Comparison of ENCODE assay signal across 28 cellular contexts in the genomic region with DNA sequence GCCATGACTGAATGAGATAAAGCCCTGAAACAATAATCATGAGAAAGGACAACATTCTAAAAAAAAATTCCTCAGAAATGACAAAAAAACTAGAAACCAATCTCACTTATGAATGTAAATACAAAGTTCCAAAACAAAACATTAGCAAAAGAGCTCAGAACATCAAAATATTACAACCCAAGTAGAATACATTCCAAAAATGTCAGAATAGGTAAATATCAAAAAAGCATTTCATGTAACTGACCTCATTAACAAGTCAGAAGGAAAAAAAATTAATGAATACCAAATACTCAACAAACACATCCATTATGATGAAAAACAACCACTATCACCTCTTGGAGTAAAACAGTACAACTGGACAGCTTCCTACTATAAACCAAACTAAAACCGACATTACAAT.
"Had no signal": no experiment of that assay in that cellular context is flagged by ENCODE, and none has a peak within 500 bp of the region (broad histone marks: within the 10 kb centered on the region; RNA-seq: fewer than 3 reads in every experiment).

No MANE protein-coding gene starts in this region.

- H3K27me3 ChIP-seq: ascending aorta, body of pancreas, MG63, Peyer's patch, SJSA1 had no signal

- H3K27me3 Mint-ChIP-seq: activated CD8-positive, alpha-beta T cell treated with anti-CD3 and anti-CD28 coated beads for 36 hours; activated naive CD4-positive, alpha-beta T cell treated with anti-CD3 and anti-CD28 coated beads, Interleukin-2, amount 10 ng/mL, durations not matched to agents 7 days and 5 days; activated naive CD8-positive, alpha-beta T cell treated with anti-CD3 and anti-CD28 coated beads, Interleukin-2, amount 10 ng/mL, durations not matched to agents 7 days and 5 days had no signal

- H3K4me1 ChIP-seq: SJSA1 had no signal

- H3K36me3 ChIP-seq: ascending aorta, MG63, Peyer's patch, SJSA1 had no signal

- H3K4me3 ChIP-seq: ascending aorta, body of pancreas, MG63, Peyer's patch, SJSA1 had no signal

- H3K9me3 Mint-ChIP-seq: activated CD8-positive, alpha-beta T cell treated with anti-CD3 and anti-CD28 coated beads for 36 hours; activated naive CD4-positive, alpha-beta T cell treated with anti-CD3 and anti-CD28 coated beads, Interleukin-2, amount 10 ng/mL, durations not matched to agents 7 days and 5 days; activated naive CD8-positive, alpha-beta T cell treated with anti-CD3 and anti-CD28 coated beads, Interleukin-2, amount 10 ng/mL, durations not matched to agents 7 days and 5 days; activated T-cell treated with anti-CD3 and anti-CD28 coated beads, Interleukin-2, amount 50 U/mL, for 72 hours; activated T-helper 2 cell treated with anti-CD3 and anti-CD28 coated beads, Interferon-gamma antibody, Interleukin-2, Interleukin-4, amounts not matched to agents 10 μg/mL and 5 μg/mL and 100 μg/mL, durations not matched to agents 14 hours and 24 hours and 36 hours; T-helper 1 cell treated with Interleukin-12 subunit alpha and Interleukin-12 subunit beta and Interleukin-4 antibody, amounts not matched to agents 30 μg/mL and 1 μg/mL, for 36 hours had no signal

- DNase-seq: activated CD4-positive, alpha-beta T cell treated with anti-CD3 and anti-CD28 coated beads for 4 hours; activated CD8-positive, alpha-beta memory T cell treated with anti-CD3 and anti-CD28 coated beads, Interleukin-2, amount 50 U/mL, for 4 hours; activated CD8-positive, alpha-beta T cell treated with anti-CD3 and anti-CD28 coated beads for 36 hours; activated gamma-delta T cell treated with Interleukin-2 at 50 U/mL for 16 hours; activated naive CD4-positive, alpha-beta T cell treated with anti-CD3 and anti-CD28 coated beads, Interleukin-2, amount 10 ng/mL, durations not matched to agents 7 days and 5 days; activated naive CD8-positive, alpha-beta T cell treated with anti-CD3 and anti-CD28 coated beads, Interleukin-2, amount 10 ng/mL, durations not matched to agents 7 days and 5 days; activated T-cell treated with anti-CD3 and anti-CD28 coated beads, Interleukin-2, amount 50 U/mL, for 72 hours; amniotic stem cell; MG63; NCI-H1092 treated with DMSO at 0.1 percent for 48 hours; NCI-H1417 treated with DMSO at 0.1 percent for 48 hours; NCI-H1694; NCI-H2029 treated with DMSO at 0.1 percent for 48 hours; NCI-H345; NCI-H510A; NCI-H82; OCI-M1; Peyer's patch; SHP77; SW 1271 had no signal

- H3K27ac ChIP-seq: ascending aorta, body of pancreas, Peyer's patch, RWPE1, SJSA1 had no signal

- H3K27ac Mint-ChIP-seq: activated CD8-positive, alpha-beta T cell treated with anti-CD3 and anti-CD28 coated beads for 36 hours; activated naive CD4-positive, alpha-beta T cell treated with anti-CD3 and anti-CD28 coated beads, Interleukin-2, amount 10 ng/mL, durations not matched to agents 7 days and 5 days; activated naive CD8-positive, alpha-beta T cell treated with anti-CD3 and anti-CD28 coated beads, Interleukin-2, amount 10 ng/mL, durations not matched to agents 7 days and 5 days; activated T-cell treated with anti-CD3 and anti-CD28 coated beads, Interleukin-2, amount 50 U/mL, for 72 hours; activated T-helper 2 cell treated with anti-CD3 and anti-CD28 coated beads, Interferon-gamma antibody, Interleukin-2, Interleukin-4, amounts not matched to agents 10 μg/mL and 5 μg/mL and 100 μg/mL, durations not matched to agents 14 hours and 24 hours and 36 hours; T-helper 1 cell treated with Interleukin-12 subunit alpha and Interleukin-12 subunit beta and Interleukin-4 antibody, amounts not matched to agents 30 μg/mL and 1 μg/mL, for 36 hours had no signal

- ATAC-seq: activated CD4-positive, CD25-positive, alpha-beta regulatory T cell treated with anti-CD3 and anti-CD28 coated beads, Interleukin-2, amount 50 U/mL, for 24 hours; activated CD8-positive, alpha-beta T cell treated with anti-CD3 and anti-CD28 coated beads for 36 hours; activated T-cell treated with anti-CD3 and anti-CD28 coated beads, Interleukin-2, amount 50 U/mL, for 72 hours; body of pancreas; SK-N-SH treated with all-trans-retinoic acid at 6 μM for 48 hours had no signal

- H3K9me3 ChIP-seq: ascending aorta, body of pancreas, MG63, Peyer's patch, SJSA1 had no signal

- H3K4me3 Mint-ChIP-seq: activated CD8-positive, alpha-beta T cell treated with anti-CD3 and anti-CD28 coated beads for 36 hours; activated naive CD4-positive, alpha-beta T cell treated with anti-CD3 and anti-CD28 coated beads, Interleukin-2, amount 10 ng/mL, durations not matched to agents 7 days and 5 days; activated naive CD8-positive, alpha-beta T cell treated with anti-CD3 and anti-CD28 coated beads, Interleukin-2, amount 10 ng/mL, durations not matched to agents 7 days and 5 days; activated T-cell treated with anti-CD3 and anti-CD28 coated beads, Interleukin-2, amount 50 U/mL, for 72 hours; T-helper 1 cell treated with Interleukin-12 subunit alpha and Interleukin-12 subunit beta and Interleukin-4 antibody, amounts not matched to agents 30 μg/mL and 1 μg/mL, for 36 hours had no signal
